Comparison of ENCODE assay signal across 8 cellular contexts in genomic region chr2:6780765-6781274, GRCh38.
A peak's percentile ranks its signal among the peaks of the same experiment; 100 is the strongest.
DNase-seq lines count a peak whose midpoint lies in the region; ATAC-seq lines count a peak whose summit lies in the region.

No MANE protein-coding gene starts in this region.

- no peaks in the 10 kb centered on the region for H3K9me3 Mint-ChIP-seq in activated CD4-positive, alpha-beta T cell treated with anti-CD3 and anti-CD28 coated beads, Interleukin-2, amount 10 ng/mL, durations not matched to agents 24 days and 14 days

- H3K79me1 ChIP-seq in mesendoderm (ENCODE audit: low read length), result no peaks in the 10 kb centered on the region

- H3K36me3 Mint-ChIP-seq in activated CD4-positive, alpha-beta T cell treated with anti-CD3 and anti-CD28 coated beads, Interleukin-2, amount 10 ng/mL, durations not matched to agents 24 days and 14 days (ENCODE audit: low read depth), result no peaks in the 10 kb centered on the region

- H2AK5ac ChIP-seq in mesendoderm (ENCODE audit: low read length), result no peak overlapping the region

- intact Hi-C loops in activated CD4-positive, alpha-beta T cell treated with anti-CD3 and anti-CD28 coated beads, Interleukin-2, amount 10 ng/mL, durations not matched to agents 24 days and 14 days (cut with micrococcal nuclease), result no loop called here

- H3K36me3 ChIP-seq in mesendoderm (ENCODE audit: control insufficient read depth, insufficient read depth, low read length), result no peaks in the 10 kb centered on the region

- no peak overlapping the region for H3K27ac ChIP-seq in mesendoderm (ENCODE audit: low read depth, low read length)

- WGBS in mesendoderm (ENCODE audit: extremely low coverage, insufficient coverage, low lambda C conversion rate), result no CpG with 5 or more reads among the region's 8 CpGs

- H3K79me2 ChIP-seq in mesendoderm (ENCODE audit: control insufficient read depth, insufficient read depth, low read length), result no peaks in the 10 kb centered on the region

- no peak overlapping the region for H4K8ac ChIP-seq in mesendoderm (ENCODE audit: low read depth, low read length)

- no peak overlapping the region for H3K18ac ChIP-seq in mesendoderm (ENCODE audit: low read length)

- no peak overlapping the region for H3K27ac Mint-ChIP-seq in activated CD4-positive, alpha-beta T cell treated with anti-CD3 and anti-CD28 coated beads, Interleukin-2, amount 10 ng/mL, durations not matched to agents 24 days and 14 days

- ATAC-seq in HG02938 (IDR thresholded peaks at IDR 0.05; ENCODE audit: unreplicated experiment), result peak; percentile 60

- no peak overlapping the region for H3K9ac ChIP-seq in mesendoderm (ENCODE audit: low read length)

- DNase-seq in activated CD4-positive, alpha-beta T cell treated with anti-CD3 and anti-CD28 coated beads, Interleukin-2, amount 10 ng/mL, durations not matched to agents 24 days and 14 days, result peak; percentile 62
- no peak for DNase-seq in activated CD4-positive, alpha-beta T cell treated with anti-CD3 and anti-CD28 coated beads for 1 hour
- peak; percentile 9 for DNase-seq in NCI-H2107 treated with DMSO at 0.1 percent for 48 hours (lab: John Stamatoyannopoulos, UW; ENCODE audit: unreplicated experiment)
- peak; percentile 14 for DNase-seq in amniotic epithelial cell (ENCODE audit: low read depth)
- DNase-seq in myocyte (ENCODE audit: low read depth), result peak; percentile 2
- no peak for DNase-seq in effector CD8-positive, alpha-beta T cell (lab: John Stamatoyannopoulos, UW)
- DNase-seq in mesendoderm, result no peak

- H4K5ac ChIP-seq in mesendoderm (ENCODE audit: low read length), result no peak overlapping the region

- no peak overlapping the region for H3K4me2 ChIP-seq in mesendoderm (ENCODE audit: low read length)

- no peak overlapping the region for H2BK120ac ChIP-seq in mesendoderm (ENCODE audit: low read depth, low read length)

- no peak overlapping the region for H3K4me3 ChIP-seq in mesendoderm (ENCODE audit: low read length)

- no peaks in the 10 kb centered on the region for H3K27me3 ChIP-seq in mesendoderm (ENCODE audit: insufficient read depth, low read length, poor library complexity)

- H2BK5ac ChIP-seq in mesendoderm (ENCODE audit: low read length), result no peak overlapping the region

- no peak overlapping the region for H2BK15ac ChIP-seq in mesendoderm (replicated peaks; ENCODE audit: low read depth)

- no peak overlapping the region for H3K56ac ChIP-seq in mesendoderm (ENCODE audit: low read length)

- H3K23ac ChIP-seq in mesendoderm (ENCODE audit: low read length), result no peak overlapping the region

- peaks cover 6% of the 10 kb centered on the region for H3K4me1 Mint-ChIP-seq in activated CD4-positive, alpha-beta T cell treated with anti-CD3 and anti-CD28 coated beads, Interleukin-2, amount 10 ng/mL, durations not matched to agents 24 days and 14 days

- H3K27me3 Mint-ChIP-seq in activated CD4-positive, alpha-beta T cell treated with anti-CD3 and anti-CD28 coated beads, Interleukin-2, amount 10 ng/mL, durations not matched to agents 24 days and 14 days, result no peaks in the 10 kb centered on the region

- no peak overlapping the region for H3K4me3 Mint-ChIP-seq in activated CD4-positive, alpha-beta T cell treated with anti-CD3 and anti-CD28 coated beads, Interleukin-2, amount 10 ng/mL, durations not matched to agents 24 days and 14 days

- H3K4ac ChIP-seq in mesendoderm (ENCODE audit: low read depth, low read length), result no peak overlapping the region

- no peaks in the 10 kb centered on the region for H3K4me1 ChIP-seq in mesendoderm (ENCODE audit: control insufficient read depth, low read depth, low read length)

Comparison
In these comparisons a context has a peak if more than half of its experiments do, and no peak if none do; other contexts are left out.
1. DNase-seq: peak in activated CD4-positive, alpha-beta T cell treated with anti-CD3 and anti-CD28 coated beads, Interleukin-2, amount 10 ng/mL, durations not matched to agents 24 days and 14 days (single experiment), NCI-H2107 treated with DMSO at 0.1 percent for 48 hours (single experiment), amniotic epithelial cell (single experiment) and myocyte (single experiment); none in activated CD4-positive, alpha-beta T cell treated with anti-CD3 and anti-CD28 coated beads for 1 hour (single experiment), effector CD8-positive, alpha-beta T cell (single experiment) and mesendoderm (single experiment).